Comparison of ENCODE assay signal across 8 cellular contexts in the genomic region with DNA sequence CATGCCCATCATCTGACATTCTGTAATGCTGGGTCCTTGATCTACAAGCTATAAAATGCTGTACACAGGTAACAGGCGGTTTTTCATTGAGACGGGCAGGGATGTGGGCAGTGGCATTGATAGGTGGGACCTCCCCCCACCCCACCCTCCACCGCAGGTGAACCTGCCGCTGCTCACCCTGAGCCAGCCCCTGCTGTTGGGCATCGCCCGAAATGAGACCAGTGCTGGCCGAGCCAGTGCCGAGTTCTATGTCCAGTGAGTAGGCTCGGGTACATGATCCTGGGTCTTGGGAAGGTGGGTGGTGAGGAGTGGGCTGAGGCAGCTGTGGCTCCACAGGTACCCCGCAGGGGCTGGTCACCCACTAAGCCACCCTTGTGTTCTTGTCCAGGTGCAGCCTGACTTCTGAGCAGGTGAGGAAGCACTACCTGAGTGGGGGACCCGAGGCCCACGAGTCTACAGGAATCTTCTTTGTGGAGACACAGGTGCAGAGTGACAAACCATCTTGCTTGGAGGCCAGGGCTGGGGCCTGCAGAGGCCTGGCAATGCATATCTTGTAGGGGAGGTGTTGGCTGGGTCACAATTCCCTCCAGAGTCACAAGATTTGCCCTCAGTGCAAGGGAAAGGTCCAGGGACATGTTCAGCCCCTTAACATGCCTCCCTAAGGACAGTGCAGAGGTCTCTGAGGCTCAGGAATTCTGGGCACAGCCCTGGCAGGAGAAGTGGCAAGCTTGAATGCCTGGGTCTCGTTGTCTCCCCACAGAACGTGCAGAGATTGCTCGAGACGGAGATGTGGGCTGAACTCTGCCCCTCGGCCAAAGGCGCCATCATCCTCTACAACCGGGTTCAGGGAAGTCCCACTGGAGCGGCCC. TPM values are rescaled to one million over a fixed set of nuclear protein-coding genes. Genes with fewer than 3 reads are reported as not detected.
A peak's percentile ranks its signal among the peaks of the same experiment; 100 is the strongest.
DNase-seq lines count a peak whose midpoint lies in the region; ATAC-seq, FAIRE-seq and TF ChIP-seq lines count a peak whose summit lies in the region.

No MANE protein-coding gene starts in this region.

- 82% methylated on average over 19 of the region's 20 CpGs for WGBS in hepatocyte (ENCODE audit: low lambda C conversion rate, missing lambda C conversion rate)
- WGBS in small intestine, 3 donors, result 60 to 63% (median 63%) methylated on average over 20 of the region's 20 CpGs

- H3K9me3 ChIP-seq in hepatocyte (ENCODE audit: low read depth) (no peaks in the 10 kb centered on the region), small intestine (ENCODE audit: control insufficient read depth, low read depth) (no peaks in the 10 kb centered on the region)

- TF ChIP-seq CTCF in HL-60 (IDR thresholded peaks at IDR 0.05; ENCODE audit: insufficient read depth, low read length) (no peak), hepatocyte (IDR thresholded peaks at IDR 0.05; ENCODE audit: poor library complexity) (no peak)
- no peak for TF ChIP-seq CTCF in activated CD8-positive, alpha-beta T cell treated with anti-CD3 and anti-CD28 coated beads for 36 hours (IDR thresholded peaks at IDR 0.05)

- peak overlapping the region; percentile 97 for H3K4me2 ChIP-seq in hepatocyte

- no peaks in the 10 kb centered on the region for H3K9me2 ChIP-seq in hepatocyte (replicated peaks; ENCODE audit: insufficient read depth)

- H3K79me2 ChIP-seq in hepatocyte, result peaks cover 39% of the 10 kb centered on the region

- H3K36me3 ChIP-seq in hepatocyte (replicated peaks; ENCODE audit: insufficient read depth, low read depth) (no peaks in the 10 kb centered on the region), small intestine (ENCODE audit: control insufficient read depth in 2 of 2, insufficient read depth in 2 of 2, low read length in 2 of 2) (no peaks in the 10 kb centered on the region)

- peaks cover 22% of the 10 kb centered on the region for H3K4me1 ChIP-seq in hepatocyte (ENCODE audit: insufficient read depth)
- H3K4me1 ChIP-seq in small intestine (ENCODE audit: control insufficient read depth in 2 of 2, insufficient read depth in 1 of 2, low read depth in 1 of 2, low read length in 1 of 2), result peaks cover 0 to 3% of the 10 kb centered on the region in 2 donors

- peak overlapping the region; percentile 73 for H3K4me3 ChIP-seq in HL-60 (replicated peaks; ENCODE audit: insufficient read depth, low read length)
- H3K4me3 ChIP-seq in hepatocyte, result no peak overlapping the region
- peak overlapping the region in 1 of 2 donors; percentile 73 for H3K4me3 ChIP-seq in small intestine (ENCODE audit: low read depth in 1 of 2, low read length in 2 of 2)

- no peak for ATAC-seq in activated CD8-positive, alpha-beta T cell treated with anti-CD3 and anti-CD28 coated beads for 36 hours

- intact Hi-C loops in activated CD8-positive, alpha-beta T cell treated with anti-CD3 and anti-CD28 coated beads for 36 hours (cut with micrococcal nuclease), result no loop called here

- H3K27ac ChIP-seq in HL-60 (replicated peaks), result no peak overlapping the region
- H3K27ac ChIP-seq in hepatocyte, result peak overlapping the region; percentile 45
- H3K27ac ChIP-seq in small intestine (ENCODE audit: low read depth in 1 of 2, low read length in 1 of 2), result peak overlapping the region; percentile 58 to 97

- no peaks in the 10 kb centered on the region for H3K27me3 ChIP-seq in HL-60 (ENCODE audit: insufficient read depth, poor library complexity, severe bottlenecking)
- no peaks in the 10 kb centered on the region for H3K27me3 ChIP-seq in hepatocyte
- H3K27me3 ChIP-seq in small intestine (ENCODE audit: control insufficient read depth in 2 of 2, insufficient read depth in 2 of 2, low read length in 2 of 2), result no peaks in the 10 kb centered on the region

- H3K27me3 Mint-ChIP-seq in activated CD8-positive, alpha-beta T cell treated with anti-CD3 and anti-CD28 coated beads for 36 hours, result no peaks in the 10 kb centered on the region

- H4K20me1 ChIP-seq in hepatocyte (ENCODE audit: insufficient read depth, poor library complexity, severe bottlenecking), result no peaks in the 10 kb centered on the region

- POLR2A ChIA-PET in activated CD8-positive, alpha-beta T cell treated with anti-CD3 and anti-CD28 coated beads for 36 hours (lab: Charles Lee), result interaction anchor here (0.6 to 4.6 kb wide), 5 partner anchors 9 to 81 kb away, joined by 3 to 39 read pairs (median 4); a partner anchor contains a TSS

- H2AFZ ChIP-seq in hepatocyte, result no peak overlapping the region

- peak overlapping the region; percentile 83 for H3K27ac Mint-ChIP-seq in activated CD8-positive, alpha-beta T cell treated with anti-CD3 and anti-CD28 coated beads for 36 hours

- CTCF ChIA-PET in activated CD8-positive, alpha-beta T cell treated with anti-CD3 and anti-CD28 coated beads for 36 hours (lab: Charles Lee), result no interaction called here

- peak overlapping the region; percentile 81 for H3K4me3 Mint-ChIP-seq in activated CD8-positive, alpha-beta T cell treated with anti-CD3 and anti-CD28 coated beads for 36 hours

- no peaks in the 10 kb centered on the region for H3K9me3 Mint-ChIP-seq in activated CD8-positive, alpha-beta T cell treated with anti-CD3 and anti-CD28 coated beads for 36 hours

- peaks cover 6% of the 10 kb centered on the region for H3K36me3 Mint-ChIP-seq in activated CD8-positive, alpha-beta T cell treated with anti-CD3 and anti-CD28 coated beads for 36 hours (ENCODE audit: low read depth)

- DNase-seq in HL-60 (ENCODE audit: low read depth in 1 of 2, low spot score in 1 of 2) (no peak), hepatocyte (ENCODE audit: low spot score) (no peak), small intestine (no peak), kidney tubule cell (ENCODE audit: low spot score) (no peak), NCI-H2029 treated with DMSO at 0.1 percent for 48 hours (lab: John Stamatoyannopoulos, UW) (no peak), COLO829 (ENCODE audit: low spot score) (no peak), GM19240 (ENCODE audit: insufficient read length, low spot score) (no peak)
- no peak for DNase-seq in activated CD8-positive, alpha-beta T cell treated with anti-CD3 and anti-CD28 coated beads for 36 hours

- no peak for FAIRE-seq in small intestine (lab: Jason Lieb, UNC)

- H3K4me1 Mint-ChIP-seq in activated CD8-positive, alpha-beta T cell treated with anti-CD3 and anti-CD28 coated beads for 36 hours (ENCODE audit: low read depth), result peaks cover 33% of the 10 kb centered on the region

RNA-seq across cellular contexts. Expression of a gene that starts 1.0 kb away (rescaled TPM):
- 10 to 100 TPM; 25.8 to 26.1 TPM for total RNA-seq in activated CD8-positive, alpha-beta T cell treated with anti-CD3 and anti-CD28 coated beads for 36 hours
- 12.8 and 13.4 TPM in 2 replicates for total RNA-seq in hepatocyte
- polyA plus RNA-seq in hepatocyte (58.4 and 61.7 TPM in 2 replicates), small intestine (100 to 1,000 TPM in 2 of 3 donors, 10 to 100 TPM in 1; 50.6 to 164 (median 127) TPM)

RNA-seq across cellular contexts. Expression of a gene that starts 3.2 kb away (rescaled TPM):
- 10 to 100 TPM; 66.0 to 69.2 TPM for total RNA-seq in activated CD8-positive, alpha-beta T cell treated with anti-CD3 and anti-CD28 coated beads for 36 hours
- 42.9 and 49.5 TPM in 2 replicates for total RNA-seq in hepatocyte
- 66.6 and 70.4 TPM in 2 replicates for polyA plus RNA-seq in hepatocyte
- 100 to 1,000 TPM in 1 of 3 donors, 10 to 100 TPM in 2; 91.8 to 140 (median 98.9) TPM for polyA plus RNA-seq in small intestine

RNA-seq across cellular contexts. Expression of a gene that starts 3.3 kb away (rescaled TPM):
- total RNA-seq in activated CD8-positive, alpha-beta T cell treated with anti-CD3 and anti-CD28 coated beads for 36 hours, result 10 to 100 TPM; 33.7 to 41.5 TPM
- 26.3 and 52.8 TPM in 2 replicates for total RNA-seq in hepatocyte
- polyA plus RNA-seq in hepatocyte, result 55.5 and 56.0 TPM in 2 replicates
- polyA plus RNA-seq in small intestine, result 100 to 1,000 TPM in 1 of 3 donors, 10 to 100 TPM in 2; 46.5 to 115 (median 89.4) TPM

RNA-seq across cellular contexts. Expression of a gene that starts 5.1 kb away (rescaled TPM):
- total RNA-seq in activated CD8-positive, alpha-beta T cell treated with anti-CD3 and anti-CD28 coated beads for 36 hours, result 100 to 1,000 TPM in 1 of 2 experiments, 10 to 100 TPM in 1; 86.6 to 104 TPM
- total RNA-seq in hepatocyte, result 29.1 and 30.5 TPM in 2 replicates
- polyA plus RNA-seq in hepatocyte (116 and 117 TPM in 2 replicates), small intestine (10 to 100 TPM; 34.8 to 59.7 (median 36.5) TPM)

RNA-seq across cellular contexts. Expression of a gene that starts 11.6 kb away (rescaled TPM):
- 10 to 100 TPM; 23.5 to 26.9 TPM for total RNA-seq in activated CD8-positive, alpha-beta T cell treated with anti-CD3 and anti-CD28 coated beads for 36 hours
- total RNA-seq in hepatocyte, result 57.7 and 73.5 TPM in 2 replicates
- polyA plus RNA-seq in hepatocyte, result 349 and 421 TPM in 2 replicates
- 100 to 1,000 TPM; 199 to 268 (median 227) TPM for polyA plus RNA-seq in small intestine
